In the genomic region with DNA sequence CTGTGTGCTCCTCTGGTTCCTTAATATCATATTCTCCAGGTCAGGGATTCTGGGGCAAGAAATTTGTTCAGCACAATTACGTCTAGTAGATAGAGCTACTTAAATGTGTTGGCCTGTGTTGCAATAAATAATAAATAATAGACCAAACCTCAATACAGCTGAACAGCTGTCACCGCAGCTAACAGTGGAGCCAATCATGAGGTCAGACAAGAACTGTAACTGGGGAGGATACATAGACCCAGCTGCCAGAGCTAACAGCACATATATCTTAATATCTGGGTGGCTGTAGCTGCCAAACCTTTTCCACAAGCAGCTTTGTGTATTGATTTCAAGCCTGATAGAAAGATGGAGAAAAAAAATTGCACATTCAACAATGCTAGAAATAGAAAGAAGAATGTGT, we compare ENCODE assay signal across 31 cellular contexts.
"Had no signal": no experiment of that assay in that cellular context is flagged by ENCODE, and none has a peak within 500 bp of the region (broad histone marks: within the 10 kb centered on the region; RNA-seq: fewer than 3 reads in every experiment).

No MANE protein-coding gene starts in this region.

- H3K4me1 ChIP-seq: adrenal gland, body of pancreas, breast epithelium had no signal

- H3K27ac ChIP-seq: adrenal gland, body of pancreas, brain microvascular endothelial cell, breast epithelium, VCaP had no signal

- H3K27me3 ChIP-seq: adrenal gland, body of pancreas, brain microvascular endothelial cell, breast epithelium had no signal

- H3K36me3 ChIP-seq: adrenal gland, brain microvascular endothelial cell, breast epithelium had no signal

- H3K9me3 ChIP-seq: adrenal gland had no signal

- H3K4me3 ChIP-seq: adrenal gland, body of pancreas, breast epithelium had no signal

- DNase-seq: activated B cell treated with CpG ODN at 0.5 μM for 24 hours; activated CD4-positive, alpha-beta memory T cell treated with anti-CD3 and anti-CD28 coated beads for 36 hours; activated CD4-positive, alpha-beta T cell treated with anti-CD3 and anti-CD28 coated beads for 4 hours; activated CD4-positive, alpha-beta T cell treated with anti-CD3 and anti-CD28 coated beads, Interleukin-2, amount 10 ng/mL, durations not matched to agents 24 days and 14 days; activated CD4-positive, alpha-beta T cell treated with anti-CD3 and anti-CD28 coated beads, Interleukin-2, amount 50 U/mL, for 1 hour; activated CD4-positive, alpha-beta T cell treated with anti-CD3 and anti-CD28 coated beads, Interleukin-2, amount 50 U/mL, for 4 hours; activated CD4-positive, CD25-positive, alpha-beta regulatory T cell treated with anti-CD3 and anti-CD28 coated beads, Interleukin-2, amount 50 U/mL, for 72 hours; activated CD8-positive, alpha-beta memory T cell treated with anti-CD3 and anti-CD28 coated beads, Interleukin-2, amount 50 U/mL, for 4 hours; activated CD8-positive, alpha-beta T cell treated with anti-CD3 and anti-CD28 coated beads for 36 hours; activated effector memory CD4-positive, alpha-beta T cell treated with anti-CD3 and anti-CD28 coated beads, Interleukin-2, amount 50 U/mL, for 16 hours; activated gamma-delta T cell treated with Interleukin-2 at 50 U/mL for 16 hours; activated naive CD4-positive, alpha-beta T cell; activated naive CD4-positive, alpha-beta T cell treated with anti-CD3 and anti-CD28 coated beads for 36 hours; activated naive CD4-positive, alpha-beta T cell treated with anti-CD3 and anti-CD28 coated beads, Interleukin-2, amount 50 U/mL, for 16 hours; activated naive CD8-positive, alpha-beta T cell treated with anti-CD3 and anti-CD28 coated beads for 36 hours; activated T-cell treated with anti-CD3 and anti-CD28 coated beads for 4 hours; activated T-cell treated with anti-CD3 and anti-CD28 coated beads, Interleukin-2, amount 50 U/mL, for 1 hour; activated T-cell treated with anti-CD3 and anti-CD28 coated beads, Interleukin-2, amount 50 U/mL, for 4 hours; activated T-cell treated with anti-CD3 and anti-CD28 coated beads, Interleukin-2, amount 50 U/mL, for 72 hours; adrenal gland; amniotic stem cell; aorta; body of pancreas; brain microvascular endothelial cell; central memory CD4-positive, alpha-beta T cell; T-helper 2 cell; T-helper 9 cell had no signal

- ATAC-seq: activated CD8-positive, alpha-beta T cell treated with anti-CD3 and anti-CD28 coated beads for 36 hours; activated naive CD4-positive, alpha-beta T cell treated with anti-CD3 and anti-CD28 coated beads, Interleukin-2, amount 50 U/mL, for 72 hours; activated T-cell treated with anti-CD3 and anti-CD28 coated beads, Interleukin-2, amount 50 U/mL, for 4 hours; activated T-cell treated with anti-CD3 and anti-CD28 coated beads, Interleukin-2, amount 50 U/mL, for 72 hours; activated T-helper 17 cell treated with anti-CD3 and anti-CD28 coated beads, Interleukin-2, amount 50 U/mL, for 72 hours; body of pancreas had no signal
